In the genomic region with DNA sequence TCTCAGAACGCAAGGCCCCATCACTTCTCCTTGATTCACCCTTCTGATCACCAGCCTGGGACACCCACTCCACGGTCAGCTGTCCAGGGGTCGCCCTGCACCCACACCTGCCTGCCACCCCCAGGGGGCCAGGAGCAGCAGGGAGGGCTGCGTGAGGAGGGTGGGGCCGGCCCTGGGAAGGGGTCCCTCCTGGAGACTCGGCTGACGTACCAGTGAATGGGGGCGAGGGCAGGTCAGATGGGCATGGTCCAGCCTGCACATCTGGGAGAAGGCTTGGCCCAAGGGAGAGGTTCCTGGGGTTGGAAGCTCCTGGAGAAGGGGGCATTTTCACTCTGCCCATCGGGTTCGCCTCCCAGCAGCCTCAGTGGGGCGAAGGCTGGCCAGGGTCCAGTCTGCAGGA, we compare ENCODE assay signal across 16 cellular contexts. TPM values are rescaled to one million over a fixed set of nuclear protein-coding genes. Genes with fewer than 3 reads are reported as not detected.
DNase-seq lines count a peak whose midpoint lies in the region; ATAC-seq and TF ChIP-seq lines count a peak whose summit lies in the region.
"Had no signal": no experiment of that assay in that cellular context is flagged by ENCODE, and none has a peak within 500 bp of the region (broad histone marks: within the 10 kb centered on the region; RNA-seq: fewer than 3 reads in every experiment).

No MANE protein-coding gene starts in this region.

- H3K36me3 ChIP-seq in Caco-2 (ENCODE audit: control insufficient read depth, insufficient read depth, low read length), result no peaks in the 10 kb centered on the region; the same call in 1 of the 2 replicates

- BruUV-seq in Caco-2 (replicated peaks; lab: Mats Ljungman, UMichigan), result no TSS peak

- H3K27ac Mint-ChIP-seq in Caco-2 (ENCODE audit: unreplicated experiment), result no peak overlapping the region
- H3K27ac Mint-ChIP-seq in progenitor cell of endocrine pancreas, result no peak overlapping the region
- H3K27ac Mint-ChIP-seq: CD4-positive, alpha-beta memory T cell; IgD-negative memory B cell had no signal

- H3K4me1 Mint-ChIP-seq in Caco-2 (ENCODE audit: low read depth, unreplicated experiment) (peaks cover 6% of the 10 kb centered on the region), progenitor cell of endocrine pancreas (ENCODE audit: low read depth) (peaks cover 2% of the 10 kb centered on the region)
- H3K4me1 Mint-ChIP-seq: CD4-positive, alpha-beta memory T cell had no signal

- POLR2A ChIA-PET in Caco-2 (lab: Charles Lee), result no interaction called here

- intact Hi-C loops in posterior vena cava (cut with DNase I) (no loop called here), Caco-2 (cut with micrococcal nuclease; ENCODE audit: unreplicated experiment) (no loop called here)

- H3K9me3 Mint-ChIP-seq in Caco-2 (ENCODE audit: unreplicated experiment), result peaks cover 6% of the 10 kb centered on the region
- H3K9me3 Mint-ChIP-seq in progenitor cell of endocrine pancreas (ENCODE audit: low read depth), result peaks cover 5% of the 10 kb centered on the region
- H3K9me3 Mint-ChIP-seq: IgD-negative memory B cell had no signal

- CTCF ChIA-PET in Caco-2 (lab: Charles Lee), result no interaction called here

- H3K4me3 Mint-ChIP-seq in Caco-2 (ENCODE audit: unreplicated experiment) (no peak overlapping the region), progenitor cell of endocrine pancreas (ENCODE audit: low read depth) (no peak overlapping the region)
- H3K4me3 Mint-ChIP-seq: CD4-positive, alpha-beta memory T cell; IgD-negative memory B cell had no signal

- H3K4me1 ChIP-seq in Caco-2, result no peaks in the 10 kb centered on the region

- peaks cover 68% of the 10 kb centered on the region for H3K36me3 Mint-ChIP-seq in Caco-2 (ENCODE audit: insufficient read depth, unreplicated experiment)
- H3K36me3 Mint-ChIP-seq in progenitor cell of endocrine pancreas (ENCODE audit: insufficient read depth), result peaks cover 35% of the 10 kb centered on the region

- no peaks in the 10 kb centered on the region for H3K27me3 ChIP-seq in Caco-2 (replicated peaks; ENCODE audit: control insufficient read depth, insufficient read depth, low read length)

- peak; percentile 9 for ATAC-seq in left lobe of liver

- no peaks in the 10 kb centered on the region for H3K9me3 ChIP-seq in Caco-2

- no peak overlapping the region for H3K4me3 ChIP-seq in Caco-2 (ENCODE audit: low read depth, low read length)

- DNase-seq in activated effector memory CD4-positive, alpha-beta T cell treated with anti-CD3 and anti-CD28 coated beads, Interleukin-2, amount 50 U/mL, for 16 hours, result peak; percentile 27
- DNase-seq in activated effector memory CD4-positive, alpha-beta T cell treated with Interleukin-2 at 50 U/mL for 16 hours, result no peak
- peak; percentile 28 for DNase-seq in activated CD8-positive, alpha-beta memory T cell treated with anti-CD3 and anti-CD28 coated beads, Interleukin-2, amount 50 U/mL, for 48 hours
- DNase-seq in left lobe of liver (ENCODE audit: low spot score) (peak; percentile 44), posterior vena cava (ENCODE audit: low spot score) (peak; percentile 78), retina (no peak), Caco-2 (no peak), progenitor cell of endocrine pancreas (ENCODE audit: low spot score, unreplicated experiment) (no peak)
- DNase-seq: 8988T; CD4-positive, alpha-beta memory T cell; DMS79; NCI-H1105; NCI-H1694; NCI-H345; NCI-H526 had no signal

- H3K27me3 Mint-ChIP-seq in Caco-2 (ENCODE audit: insufficient read depth, unreplicated experiment), result no peaks in the 10 kb centered on the region
- no peaks in the 10 kb centered on the region for H3K27me3 Mint-ChIP-seq in progenitor cell of endocrine pancreas
- H3K27me3 Mint-ChIP-seq: IgD-negative memory B cell had no signal

- no peak for TF ChIP-seq CTCF in Caco-2 (IDR thresholded peaks at IDR 0.05; ENCODE audit: insufficient read depth in 1 of 2, low read depth in 1 of 2, low read length in 1 of 2, severe bottlenecking in 1 of 2, unreplicated experiment in 1 of 2)
- TF ChIP-seq CTCF in progenitor cell of endocrine pancreas (IDR thresholded peaks at IDR 0.05; ENCODE audit: unreplicated experiment), result no peak

RNA-seq across cellular contexts. Expression of a gene that starts 21.8 kb away (rescaled TPM):
- total RNA-seq in left lobe of liver (208 TPM), posterior vena cava (1 to 10 TPM in 1 of 2 donors, under 1 TPM in 1; 0.62 to 1.8 TPM), Caco-2 (2022) (0.36 and 0.37 TPM in 2 replicates), progenitor cell of endocrine pancreas (4.2 and 5.1 TPM in 2 replicates)

Comparison
In these comparisons a context has a peak if more than half of its experiments do, and no peak if none do; other contexts are left out.
1. DNase-seq: peak in activated effector memory CD4-positive, alpha-beta T cell treated with anti-CD3 and anti-CD28 coated beads, Interleukin-2, amount 50 U/mL, for 16 hours (single experiment), activated CD8-positive, alpha-beta memory T cell treated with anti-CD3 and anti-CD28 coated beads, Interleukin-2, amount 50 U/mL, for 48 hours (single experiment), left lobe of liver (single experiment) and posterior vena cava (single experiment); none in activated effector memory CD4-positive, alpha-beta T cell treated with Interleukin-2 at 50 U/mL for 16 hours (single experiment), retina (single experiment), Caco-2 (0 of 2) and progenitor cell of endocrine pancreas (single experiment).
2. RNA of a gene that starts 21.8 kb away (total RNA-seq): 208 TPM in left lobe of liver (single experiment); 4.2 to 5.1 TPM in progenitor cell of endocrine pancreas, 0.62 to 1.8 TPM in posterior vena cava and 0.36 to 0.37 TPM in Caco-2; every median in the first group is over 10 times any median in the second.